In the genomic region with DNA sequence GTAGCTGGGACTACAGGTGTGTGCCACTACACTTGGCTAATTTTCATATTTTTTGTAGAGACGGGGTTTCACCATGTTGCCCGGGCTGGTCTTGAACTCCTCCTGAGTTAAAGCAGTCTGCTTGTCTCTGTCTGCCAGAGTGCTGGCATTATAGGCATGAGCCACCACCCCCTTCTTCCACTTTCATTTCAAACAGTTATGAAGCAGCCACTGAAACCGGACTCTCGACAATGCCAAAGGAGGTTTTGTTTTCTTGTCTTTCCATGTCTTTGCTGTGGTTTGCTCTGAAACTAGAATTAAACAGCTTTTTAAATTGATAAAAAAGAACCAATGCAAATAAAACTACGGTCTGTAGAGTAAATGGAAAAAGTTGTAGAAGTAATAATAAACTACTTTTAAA, we compare ENCODE assay signal across 8 cellular contexts. TPM values are rescaled to one million over a fixed set of nuclear protein-coding genes. Genes with fewer than 3 reads are reported as not detected.
DNase-seq lines count a peak whose midpoint lies in the region; ATAC-seq, FAIRE-seq and TF ChIP-seq lines count a peak whose summit lies in the region.

No MANE protein-coding gene starts in this region.

- no peak for TF ChIP-seq CTCF in vagina (IDR thresholded peaks at IDR 0.05)

- H3K4me1 ChIP-seq in vagina = peaks cover 54% of the 10 kb centered on the region

- TF ChIP-seq POLR2A in GM12892 (IDR thresholded peaks at IDR 0.05; ENCODE audit: low read depth, low read length) (no peak), vagina (IDR thresholded peaks at IDR 0.05) (no peak)

- no peak overlapping the region for H3K4me3 ChIP-seq in vagina

- ATAC-seq in GM21717 (IDR thresholded peaks at IDR 0.05; ENCODE audit: unreplicated experiment) = peak; percentile 80

- H3K36me3 ChIP-seq in vagina = no peaks in the 10 kb centered on the region

- peak; percentile 85 for FAIRE-seq in GM12892 (lab: Jason Lieb, UNC)

- intact Hi-C loops in vagina (cut with DNase I) = no loop called here

- DNase-seq in GM12892 (ENCODE audit: insufficient read length) (peak; percentile 27), MV-4-11 (lab: John Stamatoyannopoulos, UW) (peak; percentile 13), globus pallidus (ENCODE audit: low spot score) (peak; percentile 23), NCI-H187 (lab: John Stamatoyannopoulos, UW) (no peak), vagina (ENCODE audit: extremely low spot score in 2 of 2) (no peak), NOMO-1 treated with dmso at 0.1 percent for 144 hours (lab: John Stamatoyannopoulos, UW; ENCODE audit: unreplicated experiment) (no peak), NCI-H1105 treated with DMSO at 0.1 percent for 48 hours (lab: John Stamatoyannopoulos, UW) (no peak)

- H3K27ac ChIP-seq in vagina = no peak overlapping the region

- H3K27me3 ChIP-seq in vagina = no peaks in the 10 kb centered on the region

- no peaks in the 10 kb centered on the region for H3K9me3 ChIP-seq in vagina

RNA-seq across cellular contexts. Expression of a gene that starts 30.4 kb away (rescaled TPM):
- polyA plus RNA-seq in GM12892 (2012; ENCODE audit: missing spikeins) = 110 TPM
- total RNA-seq in vagina = 169 TPM

RNA-seq across cellular contexts. Expression of a gene that starts 45.6 kb away (rescaled TPM):
- 66.4 TPM for polyA plus RNA-seq in GM12892 (2012; ENCODE audit: missing spikeins)
- total RNA-seq in vagina = 42.5 TPM

Comparison
In these comparisons a context has a peak if more than half of its experiments do, and no peak if none do; other contexts are left out.
1. DNase-seq: peak in GM12892 (single experiment), MV-4-11 (single experiment) and globus pallidus (single experiment); none in NCI-H187 (0 of 2), vagina (0 of 2), NOMO-1 treated with dmso at 0.1 percent for 144 hours (single experiment) and NCI-H1105 treated with DMSO at 0.1 percent for 48 hours (single experiment).